ENCODE assay signal across 8 cellular contexts in genomic region chr1:113928129-113928949, GRCh38. TPM values are rescaled to one million over a fixed set of nuclear protein-coding genes. Genes with fewer than 3 reads are reported as not detected.
DNase-seq lines count a peak whose midpoint lies in the region; ATAC-seq and TF ChIP-seq lines count a peak whose summit lies in the region.

No MANE protein-coding gene starts in this region.

- peak overlapping the region; percentile 82 for H3K9ac ChIP-seq in iPS-15b (ENCODE audit: low read depth, low read length)

- peak overlapping the region; percentile 97 for H3K4me3 Mint-ChIP-seq in activated naive CD8-positive, alpha-beta T cell treated with anti-CD3 and anti-CD28 coated beads, Interleukin-2, amount 10 ng/mL, durations not matched to agents 7 days and 5 days
- H3K4me3 Mint-ChIP-seq in stimulated activated effector memory CD8-positive, alpha-beta T cell treated with anti-CD3 and anti-CD28 coated beads, Interleukin-12 subunit alpha, Interleukin-12 subunit beta, amount 100 ng/mL, for 72 hours: peak overlapping the region; percentile 91

- H3K4me1 ChIP-seq in iPS-15b (ENCODE audit: control insufficient read depth, insufficient read depth, low read length) (peaks cover 5% of the 10 kb centered on the region), foreskin keratinocyte (peaks cover 11% of the 10 kb centered on the region)

- peak overlapping the region; percentile 99 for H3K27ac Mint-ChIP-seq in activated naive CD8-positive, alpha-beta T cell treated with anti-CD3 and anti-CD28 coated beads, Interleukin-2, amount 10 ng/mL, durations not matched to agents 7 days and 5 days
- peak overlapping the region; percentile 97 for H3K27ac Mint-ChIP-seq in stimulated activated effector memory CD8-positive, alpha-beta T cell treated with anti-CD3 and anti-CD28 coated beads, Interleukin-12 subunit alpha, Interleukin-12 subunit beta, amount 100 ng/mL, for 72 hours

- peaks cover 4% of the 10 kb centered on the region for H3K27me3 Mint-ChIP-seq in activated naive CD8-positive, alpha-beta T cell treated with anti-CD3 and anti-CD28 coated beads, Interleukin-2, amount 10 ng/mL, durations not matched to agents 7 days and 5 days

- H3K4me1 Mint-ChIP-seq in activated naive CD8-positive, alpha-beta T cell treated with anti-CD3 and anti-CD28 coated beads, Interleukin-2, amount 10 ng/mL, durations not matched to agents 7 days and 5 days: peaks cover 31% of the 10 kb centered on the region
- peaks cover 43% of the 10 kb centered on the region for H3K4me1 Mint-ChIP-seq in stimulated activated effector memory CD8-positive, alpha-beta T cell treated with anti-CD3 and anti-CD28 coated beads, Interleukin-12 subunit alpha, Interleukin-12 subunit beta, amount 100 ng/mL, for 72 hours

- no peaks in the 10 kb centered on the region for H3K9me3 Mint-ChIP-seq in activated naive CD8-positive, alpha-beta T cell treated with anti-CD3 and anti-CD28 coated beads, Interleukin-2, amount 10 ng/mL, durations not matched to agents 7 days and 5 days
- no peaks in the 10 kb centered on the region for H3K9me3 Mint-ChIP-seq in stimulated activated effector memory CD8-positive, alpha-beta T cell treated with anti-CD3 and anti-CD28 coated beads, Interleukin-12 subunit alpha, Interleukin-12 subunit beta, amount 100 ng/mL, for 72 hours

- H3K36me3 Mint-ChIP-seq in activated naive CD8-positive, alpha-beta T cell treated with anti-CD3 and anti-CD28 coated beads, Interleukin-2, amount 10 ng/mL, durations not matched to agents 7 days and 5 days: peaks cover 6% of the 10 kb centered on the region
- peaks cover 26% of the 10 kb centered on the region for H3K36me3 Mint-ChIP-seq in stimulated activated effector memory CD8-positive, alpha-beta T cell treated with anti-CD3 and anti-CD28 coated beads, Interleukin-12 subunit alpha, Interleukin-12 subunit beta, amount 100 ng/mL, for 72 hours

- no peaks in the 10 kb centered on the region for H3K36me3 ChIP-seq in iPS-15b (ENCODE audit: control insufficient read depth, insufficient read depth, low read length)

- POLR2A ChIA-PET in activated naive CD8-positive, alpha-beta T cell treated with anti-CD3 and anti-CD28 coated beads, Interleukin-2, amount 10 ng/mL, durations not matched to agents 7 days and 5 days (lab: Charles Lee): interaction anchor here (0.9 to 5.8 kb wide), 12 partner anchors 10 to 169 kb away, joined by 5 to 148 read pairs (median 20); partner anchors contain the start of genes AP4B1, DCLRE1B, PHTF1 and RSBN1

- no peaks in the 10 kb centered on the region for H3K9me3 ChIP-seq in iPS-15b (ENCODE audit: control insufficient read depth, insufficient read depth, low read length)

- peaks cover 4% of the 10 kb centered on the region for H3K27me3 ChIP-seq in iPS-15b (ENCODE audit: control insufficient read depth, insufficient read depth, low read length)
- no peaks in the 10 kb centered on the region for H3K27me3 ChIP-seq in foreskin keratinocyte

- ATAC-seq in HG03460 (IDR thresholded peaks at IDR 0.05; ENCODE audit: unreplicated experiment) (peak; percentile 25), foreskin keratinocyte (no peak)
- ATAC-seq in activated naive CD8-positive, alpha-beta T cell treated with anti-CD3 and anti-CD28 coated beads, Interleukin-2, amount 10 ng/mL, durations not matched to agents 7 days and 5 days (ENCODE audit: low read depth): no peak
- ATAC-seq in stimulated activated effector memory CD8-positive, alpha-beta T cell treated with anti-CD3 and anti-CD28 coated beads, Interleukin-12 subunit alpha, Interleukin-12 subunit beta, amount 100 ng/mL, for 72 hours: no peak

- peak; percentile 32 for DNase-seq in DMS 273 (lab: John Stamatoyannopoulos, UW; ENCODE audit: unreplicated experiment)
- no peak for DNase-seq in DMS 273 treated with DMSO at 0.1 percent for 48 hours (lab: John Stamatoyannopoulos, UW)
- no peak for DNase-seq in activated naive CD8-positive, alpha-beta T cell treated with anti-CD3 and anti-CD28 coated beads, Interleukin-2, amount 10 ng/mL, durations not matched to agents 7 days and 5 days
- no peak for DNase-seq in stimulated activated effector memory CD8-positive, alpha-beta T cell treated with anti-CD3 and anti-CD28 coated beads, Interleukin-12 subunit alpha, Interleukin-12 subunit beta, amount 100 ng/mL, for 72 hours (ENCODE audit: low spot score in 2 of 2)
- DNase-seq in foreskin keratinocyte: no peak
- DNase-seq in NCI-H1092 treated with DMSO at 0.1 percent for 48 hours (lab: John Stamatoyannopoulos, UW): no peak

- H3K4me3 ChIP-seq in iPS-15b (ENCODE audit: low read depth, low read length): peak overlapping the region; percentile 76

- no peak for TF ChIP-seq CTCF in foreskin keratinocyte (conservative IDR thresholded peaks at IDR 0.05)

- no peak overlapping the region for H3K27ac ChIP-seq in foreskin keratinocyte

RNA-seq across cellular contexts. Expression of gene HIPK1, which starts 0.8 kb away (rescaled TPM):
- 10 to 100 TPM; 93.0 to 99.4 TPM for total RNA-seq in activated naive CD8-positive, alpha-beta T cell treated with anti-CD3 and anti-CD28 coated beads, Interleukin-2, amount 10 ng/mL, durations not matched to agents 7 days and 5 days
- total RNA-seq in foreskin keratinocyte: 25.7 and 27.0 TPM in 2 replicates
- polyA plus RNA-seq in foreskin keratinocyte: 4.7 and 6.1 TPM in 2 replicates

RNA-seq across cellular contexts. Expression of gene DCLRE1B, which starts 23.2 kb away (rescaled TPM):
- total RNA-seq in activated naive CD8-positive, alpha-beta T cell treated with anti-CD3 and anti-CD28 coated beads, Interleukin-2, amount 10 ng/mL, durations not matched to agents 7 days and 5 days: 10 to 100 TPM; 13.4 to 14.3 TPM
- total RNA-seq in foreskin keratinocyte: 15.8 and 17.3 TPM in 2 replicates
- 7.0 and 9.5 TPM in 2 replicates for polyA plus RNA-seq in foreskin keratinocyte

RNA-seq across cellular contexts. Expression of gene AP4B1, which starts 23.7 kb away (rescaled TPM):
- 10 to 100 TPM; 53.9 to 60.5 TPM for total RNA-seq in activated naive CD8-positive, alpha-beta T cell treated with anti-CD3 and anti-CD28 coated beads, Interleukin-2, amount 10 ng/mL, durations not matched to agents 7 days and 5 days
- 13.7 and 14.7 TPM in 2 replicates for total RNA-seq in foreskin keratinocyte
- 8.7 and 10.1 TPM in 2 replicates for polyA plus RNA-seq in foreskin keratinocyte

RNA-seq across cellular contexts. Expression of gene BCL2L15, which starts 41.0 kb away (rescaled TPM):
- total RNA-seq in activated naive CD8-positive, alpha-beta T cell treated with anti-CD3 and anti-CD28 coated beads, Interleukin-2, amount 10 ng/mL, durations not matched to agents 7 days and 5 days: 1 to 10 TPM; 1.1 to 2.9 TPM
- 0.03 and 0.07 TPM in 2 replicates for total RNA-seq in foreskin keratinocyte
- polyA plus RNA-seq in foreskin keratinocyte: 0.10 and 0.12 TPM in 2 replicates

RNA-seq across cellular contexts. Expression of gene OLFML3, which starts 50.9 kb away (rescaled TPM):
- under 1 TPM; 0.45 to 0.64 TPM for total RNA-seq in activated naive CD8-positive, alpha-beta T cell treated with anti-CD3 and anti-CD28 coated beads, Interleukin-2, amount 10 ng/mL, durations not matched to agents 7 days and 5 days
- 10.6 and 11.1 TPM in 2 replicates for total RNA-seq in foreskin keratinocyte
- 13.0 and 14.2 TPM in 2 replicates for polyA plus RNA-seq in foreskin keratinocyte
